ENCODE assay signal across 8 cellular contexts in genomic region chr3:134250717-134251220, GRCh38. TPM values are rescaled to one million over a fixed set of nuclear protein-coding genes. Genes with fewer than 3 reads are reported as not detected.
DNase-seq lines count a peak whose midpoint lies in the region; ATAC-seq and TF ChIP-seq lines count a peak whose summit lies in the region.

TSS of gene RYK (minus strand) at chr3:134250859. CDS start at chr3:134250654, 205 bp downstream.

- H3K27ac ChIP-seq in liver (ENCODE audit: low read depth in 1 of 2, low read length in 2 of 2), result peak within 1 kb of the TSS; percentile 85 to 86

- POLR2A ChIA-PET in BJ (lab: Charles Lee), result interaction anchor here (0.6 kb wide), 1 partner anchor 20 kb away, joined by 3 read pairs; no protein-coding TSS in a partner anchor

- peak within 1 kb of the TSS; percentile 66 to 69 for H3K9ac ChIP-seq in liver (ENCODE audit: low read depth in 1 of 2, low read length in 2 of 2)

- under 1% methylated on average over 59 of the region's 59 CpGs for WGBS in liver

- CTCF ChIA-PET in BJ (lab: Yijun Ruan, JAX), result interaction anchor here (0.7 to 1.4 kb wide), 3 partner anchors 38 to 111 kb away, joined by 3 to 6 read pairs (median 3); no protein-coding TSS in a partner anchor

- H3K4me3 ChIP-seq in BJ (ENCODE audit: low read depth, low read length) (peak within 1 kb of the TSS; percentile 52), liver (ENCODE audit: low read depth in 1 of 3, low read length in 3 of 3) (peak within 1 kb of the TSS; percentile 68 to 98 (median 87))

- ATAC-seq in HG03442 (IDR thresholded peaks at IDR 0.05; ENCODE audit: unreplicated experiment), result peak; percentile 79

- TF ChIP-seq CTCF in BJ (IDR thresholded peaks at IDR 0.05; ENCODE audit: insufficient read depth, low read depth, low read length) (no peak), liver (IDR thresholded peaks at IDR 0.05; ENCODE audit: low read depth, low read length, missing input control) (no peak)

- DNase-seq in BJ (ENCODE audit: low read depth) (no peak), GM19240 (ENCODE audit: insufficient read length, low spot score) (peak; percentile 65), NCI-H524 (lab: John Stamatoyannopoulos, UW) (peak; percentile 35 to 84), dermis blood vessel endothelial cell (peak; percentile 87)
- peak; percentile 55 for DNase-seq in activated CD4-positive, alpha-beta T cell treated with anti-CD3 and anti-CD28 coated beads, Interleukin-2, amount 50 U/mL, for 24 hours (ENCODE audit: low read depth in 1 of 2, low spot score in 1 of 2)
- DNase-seq in stimulated activated CD4-positive, alpha-beta T cell treated with anti-CD3 and anti-CD28 coated beads, Interleukin-4, amount 100 ng/mL, for 1 hour, result peak; percentile 74

- H3K9me3 ChIP-seq in liver (ENCODE audit: control insufficient read depth in 4 of 4, low read length in 3 of 4), result no peaks in the 10 kb centered on the region

- peaks cover 4 to 14% (median 12%) of the 10 kb centered on the region in 4 donors for H3K4me1 ChIP-seq in liver (ENCODE audit: control insufficient read depth in 4 of 4, insufficient read depth in 4 of 4, low read length in 3 of 4)

- H3K27me3 ChIP-seq in BJ (ENCODE audit: control insufficient read depth, insufficient read depth, low read length), result no peaks in the 10 kb centered on the region; the same call in 1 of the 2 replicates
- no peaks in the 10 kb centered on the region for H3K27me3 ChIP-seq in liver (ENCODE audit: control insufficient read depth in 4 of 4, insufficient read depth in 4 of 4, low read length in 3 of 4)

- no peak for TF ChIP-seq RAD21 in liver (IDR thresholded peaks at IDR 0.05)

- no peaks in the 10 kb centered on the region for H3K36me3 ChIP-seq in BJ (ENCODE audit: control insufficient read depth, insufficient read depth, low read length)
- H3K36me3 ChIP-seq in liver (ENCODE audit: control insufficient read depth in 4 of 4, insufficient read depth in 3 of 4, low read depth in 1 of 4, low read length in 3 of 4), result no peaks in the 10 kb centered on the region

TF ChIP-seq in liver, 16 proteins besides CTCF, POLR2A, EP300 and RAD21:
- TF ChIP-seq RXRA (IDR thresholded peaks at IDR 0.05) (peak in 1 of 2 donors; percentile 21), SP1 (IDR thresholded peaks at IDR 0.05) (peak; percentile 24), YY1 (IDR thresholded peaks at IDR 0.05) (peak; percentile 16), REST (IDR thresholded peaks at IDR 0.05) (no peak)

RNA-seq across cellular contexts. Expression of gene RYK, which starts in this region (rescaled TPM):
- polyA plus RNA-seq in BJ (2011; rRNA removed) (41.3 and 60.9 TPM in 2 replicates), liver (10 to 100 TPM in 1 of 2 donors, 1 to 10 TPM in 1; 7.5 to 10.0 TPM)
- polyA minus RNA-seq in BJ (2011; rRNA and poly(A)+ RNA removed), result 31.1 and 43.3 TPM in 2 replicates
- total RNA-seq in dermis blood vessel endothelial cell (91.6 and 103 TPM in 2 replicates), liver (10 to 100 TPM; 20.5 to 36.1 TPM)
